In genomic region chr10:60806951-60807350, GRCh38 we compare ENCODE assay signal across 21 cellular contexts.
"Had no signal": no experiment of that assay in that cellular context is flagged by ENCODE, and none has a peak within 500 bp of the region (broad histone marks: within the 10 kb centered on the region; RNA-seq: fewer than 3 reads in every experiment).

No MANE protein-coding gene starts in this region.

- H3K27ac Mint-ChIP-seq: activated CD4-positive, alpha-beta memory T cell treated with anti-CD3 and anti-CD28 coated beads for 36 hours; activated CD4-positive, alpha-beta T cell treated with anti-CD3 and anti-CD28 coated beads, Interleukin-2, amount 10 ng/mL, durations not matched to agents 7 days and 5 days; activated naive CD4-positive, alpha-beta T cell treated with anti-CD3 and anti-CD28 coated beads for 36 hours; activated naive CD8-positive, alpha-beta T cell; activated T-helper 17 cell treated with anti-CD3 and anti-CD28 coated beads, Interleukin-2, amount 50 U/mL, for 72 hours; T-helper 17 cell had no signal

- H3K4me3 Mint-ChIP-seq: activated CD4-positive, alpha-beta memory T cell treated with anti-CD3 and anti-CD28 coated beads for 36 hours; activated CD4-positive, alpha-beta T cell treated with anti-CD3 and anti-CD28 coated beads, Interleukin-2, amount 10 ng/mL, durations not matched to agents 7 days and 5 days; activated naive CD4-positive, alpha-beta T cell treated with anti-CD3 and anti-CD28 coated beads for 36 hours; activated naive CD8-positive, alpha-beta T cell; activated T-helper 17 cell treated with anti-CD3 and anti-CD28 coated beads, Interleukin-2, amount 50 U/mL, for 72 hours; T-helper 17 cell had no signal

- H3K4me3 ChIP-seq: SJSA1 had no signal

- H3K9me3 Mint-ChIP-seq: activated CD4-positive, alpha-beta memory T cell treated with anti-CD3 and anti-CD28 coated beads for 36 hours; activated CD4-positive, alpha-beta T cell treated with anti-CD3 and anti-CD28 coated beads, Interleukin-2, amount 10 ng/mL, durations not matched to agents 7 days and 5 days; activated naive CD4-positive, alpha-beta T cell treated with anti-CD3 and anti-CD28 coated beads for 36 hours; activated T-helper 17 cell treated with anti-CD3 and anti-CD28 coated beads, Interleukin-2, amount 50 U/mL, for 72 hours had no signal

- H3K27me3 Mint-ChIP-seq: activated CD4-positive, alpha-beta memory T cell treated with anti-CD3 and anti-CD28 coated beads for 36 hours; activated CD4-positive, alpha-beta T cell treated with anti-CD3 and anti-CD28 coated beads, Interleukin-2, amount 10 ng/mL, durations not matched to agents 7 days and 5 days; activated naive CD8-positive, alpha-beta T cell; activated T-helper 17 cell treated with anti-CD3 and anti-CD28 coated beads, Interleukin-2, amount 50 U/mL, for 72 hours; T-helper 17 cell had no signal

- H3K27ac ChIP-seq: SJSA1 had no signal

- H3K36me3 ChIP-seq: SJSA1 had no signal

- H3K9me3 ChIP-seq: SJSA1 had no signal

- H3K27me3 ChIP-seq: SJSA1 had no signal

- ATAC-seq: activated T-helper 17 cell treated with anti-CD3 and anti-CD28 coated beads, Interleukin-2, amount 50 U/mL, for 72 hours; PC-3; T-helper 17 cell had no signal

- H3K4me1 Mint-ChIP-seq: activated CD4-positive, alpha-beta T cell treated with anti-CD3 and anti-CD28 coated beads, Interleukin-2, amount 10 ng/mL, durations not matched to agents 7 days and 5 days; activated T-helper 17 cell treated with anti-CD3 and anti-CD28 coated beads, Interleukin-2, amount 50 U/mL, for 72 hours had no signal

- H3K36me3 Mint-ChIP-seq: activated CD4-positive, alpha-beta memory T cell treated with anti-CD3 and anti-CD28 coated beads for 36 hours; activated naive CD8-positive, alpha-beta T cell had no signal

- DNase-seq: activated CD4-positive, alpha-beta memory T cell treated with anti-CD3 and anti-CD28 coated beads for 36 hours; activated CD4-positive, alpha-beta T cell treated with anti-CD3 and anti-CD28 coated beads, Interleukin-2, amount 10 ng/mL, durations not matched to agents 7 days and 5 days; activated CD4-positive, CD25-positive, alpha-beta regulatory T cell; activated CD8-positive, alpha-beta memory T cell treated with anti-CD3 and anti-CD28 coated beads for 24 hours; activated gamma-delta T cell; activated naive CD4-positive, alpha-beta T cell treated with anti-CD3 and anti-CD28 coated beads for 36 hours; activated T-cell treated with anti-CD3 and anti-CD28 coated beads, Interleukin-2, amount 50 U/mL, for 48 hours; amygdala; caudate nucleus; KG1; NCI-H1048; NCI-H146; NCI-H1930; NCI-H510A treated with DMSO at 0.1 percent for 48 hours; PC-3; SHP77; T-helper 17 cell; T-helper 9 cell had no signal
